In genomic region chr2:112921982-112922381, GRCh38 we compare ENCODE assay signal across 2 cellular contexts.
A peak's percentile ranks its signal among the peaks of the same experiment; 100 is the strongest.
TF ChIP-seq lines count a peak whose summit lies in the region.

No MANE protein-coding gene starts in this region.

TF ChIP-seq in liver, 16 proteins besides CTCF, POLR2A, EP300 and RAD21:
- no peak for TF ChIP-seq EGR1 (IDR thresholded peaks at IDR 0.05; ENCODE audit: low read depth in 2 of 2)
- peak; percentile 49 for TF ChIP-seq SP1 (IDR thresholded peaks at IDR 0.05)
- peak in 1 of 2 donors; percentile 13 for TF ChIP-seq RXRA (IDR thresholded peaks at IDR 0.05)
- TF ChIP-seq HNF4G (IDR thresholded peaks at IDR 0.05): peak; percentile 47
- TF ChIP-seq HNF4A (conservative IDR thresholded peaks at IDR 0.05): peak; percentile 72 to 83
- TF ChIP-seq, protein P1, sequence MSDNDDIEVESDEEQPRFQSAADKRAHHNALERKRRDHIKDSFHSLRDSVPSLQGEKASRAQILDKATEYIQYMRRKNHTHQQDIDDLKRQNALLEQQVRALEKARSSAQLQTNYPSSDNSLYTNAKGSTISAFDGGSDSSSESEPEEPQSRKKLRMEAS (IDR thresholded peaks at IDR 0.05): no peak

TF ChIP-seq in HepG2, 621 proteins besides CTCF, POLR2A, EP300 and RAD21:
- no peak for TF ChIP-seq NCOA2 (CRISPR knock-in tag; IDR thresholded peaks at IDR 0.05)
- no peak for TF ChIP-seq ZNF333 (CRISPR knock-in tag; IDR thresholded peaks at IDR 0.05; ENCODE audit: borderline replicate concordance)
- no peak for TF ChIP-seq HIVEP1 (CRISPR knock-in tag; IDR thresholded peaks at IDR 0.05)
- no peak for TF ChIP-seq ELF4 (CRISPR knock-in tag; IDR thresholded peaks at IDR 0.05; ENCODE audit: borderline replicate concordance)
- TF ChIP-seq RELA (CRISPR knock-in tag; IDR thresholded peaks at IDR 0.05): no peak
